Comparison of ENCODE assay signal across 8 cellular contexts in the genomic region with DNA sequence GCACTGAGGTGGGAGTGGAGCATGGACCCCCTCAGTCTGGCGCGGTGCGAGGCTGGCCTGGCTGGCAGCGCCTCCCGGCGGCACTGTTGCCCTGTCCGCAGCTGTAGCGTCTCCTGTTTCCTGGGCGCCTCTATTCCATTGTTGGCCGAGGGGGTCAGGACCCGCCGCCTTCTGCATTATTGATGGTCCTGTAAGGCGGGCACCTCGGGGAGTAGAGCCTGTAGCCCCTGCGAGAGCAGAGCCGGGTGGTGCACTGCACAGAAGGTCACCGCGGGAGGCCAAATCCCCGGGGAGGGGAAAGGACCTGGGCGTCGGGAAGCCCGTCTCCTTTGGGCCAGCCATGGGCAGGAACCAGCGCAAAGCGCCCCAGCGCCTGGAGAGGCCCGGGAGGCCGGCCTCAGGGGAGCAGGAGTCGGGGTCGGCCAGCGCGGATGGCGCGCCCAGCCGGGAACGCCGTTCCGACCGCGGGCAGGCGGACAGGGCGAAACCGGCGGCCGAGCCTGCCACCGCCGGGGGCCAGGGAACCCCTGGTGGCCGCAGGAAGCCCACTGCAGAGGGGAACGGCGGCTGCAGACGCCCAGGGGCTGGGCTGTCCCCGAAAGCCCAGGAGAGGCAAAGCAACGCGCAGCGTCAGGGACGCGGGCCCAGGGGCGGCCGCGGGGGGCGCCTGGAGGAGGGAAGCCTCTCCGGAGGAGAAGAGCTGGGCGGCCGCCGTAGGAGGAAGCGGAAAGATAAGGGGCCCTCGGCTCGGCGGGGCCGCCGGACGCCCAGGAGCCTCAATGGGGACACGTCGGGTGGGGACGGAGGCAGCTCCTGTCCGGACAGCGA. TPM values are rescaled to one million over a fixed set of nuclear protein-coding genes. Genes with fewer than 3 reads are reported as not detected.
A peak's percentile ranks its signal among the peaks of the same experiment; 100 is the strongest.
DNase-seq lines count a peak whose midpoint lies in the region; ATAC-seq and TF ChIP-seq lines count a peak whose summit lies in the region.

Gene MYO15B (plus strand): TSS at position 83 of the 828 bp plus-strand sequence. CDS start 258 bp downstream, at position 341.

- no peak within 1 kb of the TSS for H2AFZ ChIP-seq in OCI-LY1 (ENCODE audit: low read length)

- H3K27ac ChIP-seq in OCI-LY1 (ENCODE audit: low read depth, low read length, poor library complexity, severe bottlenecking) (no peak within 1 kb of the TSS), temporal lobe (ENCODE audit: low read depth, low read length) (peak within 1 kb of the TSS; percentile 85)

- H3K4me1 Mint-ChIP-seq in activated T-helper 2 cell treated with anti-CD3 and anti-CD28 coated beads, Interferon-gamma antibody, Interleukin-2, Interleukin-4, amounts not matched to agents 10 μg/mL and 5 μg/mL and 100 μg/mL, durations not matched to agents 14 hours and 24 hours and 36 hours (ENCODE audit: low read depth), result peaks cover 2% of the 10 kb centered on the region

- intact Hi-C loops in activated T-helper 2 cell treated with anti-CD3 and anti-CD28 coated beads, Interferon-gamma antibody, Interleukin-2, Interleukin-4, amounts not matched to agents 10 μg/mL and 5 μg/mL and 100 μg/mL, durations not matched to agents 14 hours and 24 hours and 36 hours (cut with micrococcal nuclease), result loop anchor here (2.0 to 10.0 kb wide), 3 partner anchors 63 to 323 kb away; partner anchors contain the start of genes GGA3, LLGL2 and MRPS7

- no peaks in the 10 kb centered on the region for H3F3A ChIP-seq in OCI-LY1 (ENCODE audit: insufficient read depth, low read length)

- H3K9me3 ChIP-seq in OCI-LY1 (ENCODE audit: low read length), result no peaks in the 10 kb centered on the region

- no peak within 1 kb of the TSS; the same call in 1 of the 2 replicates for H3K9ac ChIP-seq in OCI-LY1 (ENCODE audit: low read length)

- H3K4me1 ChIP-seq in OCI-LY1 (ENCODE audit: insufficient read depth, low read length, severe bottlenecking), result peaks cover 11% of the 10 kb centered on the region

- no peaks in the 10 kb centered on the region for H3K79me2 ChIP-seq in OCI-LY1 (ENCODE audit: insufficient read depth, low read length)

- peak within 1 kb of the TSS; percentile 45 for H3K4me3 Mint-ChIP-seq in activated T-helper 2 cell treated with anti-CD3 and anti-CD28 coated beads, Interferon-gamma antibody, Interleukin-2, Interleukin-4, amounts not matched to agents 10 μg/mL and 5 μg/mL and 100 μg/mL, durations not matched to agents 14 hours and 24 hours and 36 hours (ENCODE audit: low read depth)

- peak; percentile 44 for DNase-seq in activated T-helper 2 cell treated with anti-CD3 and anti-CD28 coated beads, Interferon-gamma antibody, Interleukin-2, Interleukin-4, amounts not matched to agents 10 μg/mL and 5 μg/mL and 100 μg/mL, durations not matched to agents 14 hours and 24 hours and 36 hours (ENCODE audit: low spot score)
- DNase-seq in germinal center (ENCODE audit: low spot score) (peak; percentile 75), nucleus accumbens (lab: John Stamatoyannopoulos, UW) (peak in 37 of 56 donors; percentile 13 to 77 (median 40))
- DNase-seq in NK-92 treated with Interleukin-12 subunit alpha and Interleukin-12 subunit beta, amount 100 ng/mL, for 24 hours (lab: John Stamatoyannopoulos, UW), result no peak

- H3K9me2 ChIP-seq in OCI-LY1 (ENCODE audit: low read depth, low read length), result no peaks in the 10 kb centered on the region

- H3K9me3 Mint-ChIP-seq in activated T-helper 2 cell treated with anti-CD3 and anti-CD28 coated beads, Interferon-gamma antibody, Interleukin-2, Interleukin-4, amounts not matched to agents 10 μg/mL and 5 μg/mL and 100 μg/mL, durations not matched to agents 14 hours and 24 hours and 36 hours, result no peaks in the 10 kb centered on the region

- H3K4me2 ChIP-seq in OCI-LY1 (ENCODE audit: low read length), result peak within 1 kb of the TSS; percentile 59

- no peaks in the 10 kb centered on the region for H4K20me1 ChIP-seq in OCI-LY1 (ENCODE audit: insufficient read depth, low read length)

- ATAC-seq in GM21381 (IDR thresholded peaks at IDR 0.05; ENCODE audit: unreplicated experiment) (peak; percentile 23), HG02870 (IDR thresholded peaks at IDR 0.05; ENCODE audit: unreplicated experiment) (no peak)

- TF ChIP-seq CTCF in OCI-LY1 (IDR thresholded peaks at IDR 0.05; ENCODE audit: low read length), result no peak

- H3K27me3 Mint-ChIP-seq in activated T-helper 2 cell treated with anti-CD3 and anti-CD28 coated beads, Interferon-gamma antibody, Interleukin-2, Interleukin-4, amounts not matched to agents 10 μg/mL and 5 μg/mL and 100 μg/mL, durations not matched to agents 14 hours and 24 hours and 36 hours (ENCODE audit: low read depth), result peaks cover 22% of the 10 kb centered on the region

- H3K36me3 Mint-ChIP-seq in activated T-helper 2 cell treated with anti-CD3 and anti-CD28 coated beads, Interferon-gamma antibody, Interleukin-2, Interleukin-4, amounts not matched to agents 10 μg/mL and 5 μg/mL and 100 μg/mL, durations not matched to agents 14 hours and 24 hours and 36 hours (ENCODE audit: low read depth), result no peaks in the 10 kb centered on the region

- peaks cover 15% of the 10 kb centered on the region; the same call in 1 of the 2 replicates for H3K27me3 ChIP-seq in OCI-LY1 (ENCODE audit: insufficient read depth, low read length)

- H3K4me3 ChIP-seq in OCI-LY1 (ENCODE audit: low read depth, low read length, poor library complexity, severe bottlenecking), result peak within 1 kb of the TSS; percentile 41

- no peaks in the 10 kb centered on the region for H3K36me3 ChIP-seq in OCI-LY1 (ENCODE audit: insufficient read depth, low read length)

- no peak within 1 kb of the TSS for H3K27ac Mint-ChIP-seq in activated T-helper 2 cell treated with anti-CD3 and anti-CD28 coated beads, Interferon-gamma antibody, Interleukin-2, Interleukin-4, amounts not matched to agents 10 μg/mL and 5 μg/mL and 100 μg/mL, durations not matched to agents 14 hours and 24 hours and 36 hours

RNA-seq across cellular contexts. Expression of gene MYO15B, which starts in this region (rescaled TPM):
- 33.9 and 34.8 TPM in 2 replicates for total RNA-seq in activated T-helper 2 cell treated with anti-CD3 and anti-CD28 coated beads, Interferon-gamma antibody, Interleukin-2, Interleukin-4, amounts not matched to agents 10 μg/mL and 5 μg/mL and 100 μg/mL, durations not matched to agents 14 hours and 24 hours and 36 hours
- total RNA-seq in temporal lobe, result 20.4 TPM
